Comparison of ENCODE assay signal across 1 cellular context in genomic region chr17:6444573-6445335, GRCh38.
TF ChIP-seq lines count a peak whose summit lies in the region.

No MANE protein-coding gene starts in this region.

TF ChIP-seq in K562, 482 proteins besides CTCF, POLR2A, EP300 and RAD21 (continued from another document):
- TF ChIP-seq ATF3 (IDR thresholded peaks at IDR 0.05): no peak
- TF ChIP-seq ATF3 (CRISPR knock-in tag; conservative IDR thresholded peaks at IDR 0.05): no peak
- TF ChIP-seq MITF (IDR thresholded peaks at IDR 0.05): no peak
- no peak for TF ChIP-seq ZNF282 (CRISPR knock-in tag; IDR thresholded peaks at IDR 0.05)
- no peak for TF ChIP-seq E2F4 (CRISPR knock-in tag; IDR thresholded peaks at IDR 0.05; ENCODE audit: low read depth)
- TF ChIP-seq FOXP1 (CRISPR knock-in tag; IDR thresholded peaks at IDR 0.05): no peak
- no peak for TF ChIP-seq RBM14 (IDR thresholded peaks at IDR 0.05; ENCODE audit: borderline replicate concordance, insufficient read depth, low read depth, low read length)
- no peak for TF ChIP-seq ZNF785 (CRISPR knock-in tag; IDR thresholded peaks at IDR 0.05)
- no peak for TF ChIP-seq ZNF696 (CRISPR knock-in tag; conservative IDR thresholded peaks at IDR 0.05)
- TF ChIP-seq ZNF778 (CRISPR knock-in tag; IDR thresholded peaks at IDR 0.05): no peak
- TF ChIP-seq RBM22 (IDR thresholded peaks at IDR 0.05; ENCODE audit: low read depth, low read length, poor library complexity, severe bottlenecking): no peak
- TF ChIP-seq GTF2B (IDR thresholded peaks at IDR 0.05; ENCODE audit: extremely low read depth, insufficient read length): no peak
TF ChIP-seq in K562: peak in this region for 0.
